25 cellular contexts compared by ENCODE assay signal in genomic region chr2:178267660-178268059, GRCh38.
A peak's percentile ranks its signal among the peaks of the same experiment; 100 is the strongest.
DNase-seq lines count a peak whose midpoint lies in the region; ATAC-seq, FAIRE-seq and TF ChIP-seq lines count a peak whose summit lies in the region.
"Had no signal": no experiment of that assay in that cellular context is flagged by ENCODE, and none has a peak within 500 bp of the region (broad histone marks: within the 10 kb centered on the region; RNA-seq: fewer than 3 reads in every experiment).

No MANE protein-coding gene starts in this region.

- BruUV-seq in A673 (replicated peaks; lab: Mats Ljungman, UMichigan) = no TSS peak
- no TSS peak for BruUV-seq in K562 (replicated peaks; lab: Mats Ljungman, UMichigan)

- no peak overlapping the region for H2AFZ ChIP-seq in K562 (ENCODE audit: low read depth, low read length)

- H3K79me2 ChIP-seq in K562 (ENCODE audit: control insufficient read depth, insufficient read depth, low read length) = no peaks in the 10 kb centered on the region

- no peak for ATAC-seq in K562
- ATAC-seq in GM21360 (IDR thresholded peaks at IDR 0.05; ENCODE audit: unreplicated experiment) = no peak
- ATAC-seq: A549, GM12878 had no signal

- TF ChIP-seq POLR2A in K562 (conservative IDR thresholded peaks at IDR 0.05) = no peak

- TF ChIP-seq RAD21 in K562 (CRISPR knock-in tag; conservative IDR thresholded peaks at IDR 0.05 in 1 of 2, IDR thresholded peaks at IDR 0.05 in 1 of 2) = no peak

- CTCF ChIA-PET in A673 (lab: Charles Lee) = no interaction called here
- CTCF ChIA-PET in HEK293T (lab: Yijun Ruan, JAX) = no interaction called here
- CTCF ChIA-PET in K562 (lab: Yijun Ruan, JAX; ENCODE audit: low intra/inter-chr PET ratio) = no interaction called here

- in situ Hi-C loops in K562 (cut with MboI) = no loop called here

- H3K27me3 ChIP-seq in A673 (replicated peaks; ENCODE audit: insufficient read depth, low read depth, low read length, poor library complexity) (no peaks in the 10 kb centered on the region), K562 (ENCODE audit: control insufficient read depth in 2 of 2, insufficient read depth in 2 of 2, low read length in 2 of 2) (no peaks in the 10 kb centered on the region)
- H3K27me3 ChIP-seq: BE2C, BLaER1 had no signal

- H3K4me3 ChIP-seq in A673 (ENCODE audit: low read depth, low read length, poor library complexity, severe bottlenecking) = no peak overlapping the region
- H3K4me3 ChIP-seq in K562 = no peak overlapping the region
- H3K4me3 ChIP-seq: A549, BLaER1, GM12878 had no signal

- H4K20me1 ChIP-seq in K562 (replicated peaks; ENCODE audit: control insufficient read depth, insufficient read depth, low read length) = 0 out of 2 replicates have a peak, but pooled peaks cover 5% of the 10 kb centered on the region
- H4K20me1 ChIP-seq: BLaER1 had no signal

- 69% methylated on average over 2 of the region's 2 CpGs for WGBS in K562 (ENCODE audit: insufficient coverage, low coverage, missing lambda C conversion rate)

- TF ChIP-seq CTCF in A673 (conservative IDR thresholded peaks at IDR 0.05; ENCODE audit: low read depth, low read length) (no peak), K562 (IDR thresholded peaks at IDR 0.05 in 2 of 3, conservative IDR thresholded peaks at IDR 0.05 in 1 of 3; ENCODE audit: insufficient read depth in 2 of 3, low read depth in 1 of 3, low read length in 3 of 3) (no peak)

- POLR2A ChIA-PET in A673 (lab: Charles Lee; ENCODE audit: low non-redundant PET) (interaction anchor here (0.5 kb wide), 1 partner anchor 68 kb away, joined by 5 read pairs; no protein-coding TSS in a partner anchor), HEK293T (lab: Yijun Ruan, JAX) (no interaction called here), K562 (lab: Yijun Ruan, JAX) (interaction anchor here (1.3 kb wide), 1 partner anchor 12 kb away, joined by 4 read pairs; no protein-coding TSS in a partner anchor)

- no peak for TF ChIP-seq EP300 in K562 (IDR thresholded peaks at IDR 0.05; ENCODE audit: low read length)

- intact Hi-C loops in A673 (cut with micrococcal nuclease; ENCODE audit: unreplicated experiment) (no loop called here), K562 (cut with micrococcal nuclease) (no loop called here)

- H3K9me1 ChIP-seq in K562 (ENCODE audit: control insufficient read depth, insufficient read depth, low read length) = no peaks in the 10 kb centered on the region

- H3K9me3 ChIP-seq in A673 (ENCODE audit: low read depth, low read length, poor library complexity, severe bottlenecking) (no peaks in the 10 kb centered on the region), K562 (replicated peaks; ENCODE audit: control insufficient read depth, insufficient read depth, low read depth, low read length) (no peaks in the 10 kb centered on the region)
- H3K9me3 ChIP-seq: A549, BE2C, BLaER1 had no signal

- H3K36me3 ChIP-seq in A673 (ENCODE audit: insufficient read depth, low read length, poor library complexity, severe bottlenecking) (no peaks in the 10 kb centered on the region), K562 (ENCODE audit: control insufficient read depth, insufficient read depth, low read length) (no peaks in the 10 kb centered on the region)
- H3K36me3 ChIP-seq: BE2C, BLaER1 had no signal

- H3K9ac ChIP-seq in K562 (ENCODE audit: insufficient read depth in 1 of 2, low read depth in 2 of 2, low read length in 2 of 2) = no peak overlapping the region
- H3K9ac ChIP-seq: BLaER1 had no signal

- DNase-seq in A673 (ENCODE audit: low spot score) (peak; percentile 33), HEK293T (ENCODE audit: extremely low spot score) (no peak), K562 (ENCODE audit: extremely low read depth in 1 of 4, low spot score in 3 of 4) (no peak), NCI-H2227 (lab: John Stamatoyannopoulos, UW; ENCODE audit: unreplicated experiment) (no peak), activated T-cell treated with anti-CD3 and anti-CD28 coated beads for 4 hours (no peak)
- DNase-seq: ACHN; BE2C; C1 segment of cervical spinal cord; CD4-positive, alpha-beta memory T cell; CD4-positive, CD25-positive, alpha-beta regulatory T cell; CD8-positive, alpha-beta memory T cell; COR-L47; DMS 273 treated with DMSO at 0.1 percent for 48 hours; DMS153; DMS53; DMS79; DND-41; EL; GDM1 had no signal

- no peak overlapping the region for H3K4me2 ChIP-seq in K562 (ENCODE audit: insufficient read depth, low read length)
- H3K4me2 ChIP-seq: A549, BLaER1 had no signal

- no peak for FAIRE-seq in K562 (lab: Jason Lieb, UNC)
- FAIRE-seq: A549, GM12878, GM12892, GM18507 had no signal

- H3K4me1 ChIP-seq in A673 (ENCODE audit: insufficient read depth, low read length, poor library complexity, severe bottlenecking) (peaks cover 24% of the 10 kb centered on the region), K562 (replicated peaks in 1 of 2; ENCODE audit: control insufficient read depth in 2 of 2, insufficient read depth in 2 of 2, low read length in 2 of 2) (peaks cover 15 to 40% of the 10 kb centered on the region in 2 experiments; a peak in 4 of 5 replicates)
- H3K4me1 ChIP-seq: A549, BE2C, BLaER1 had no signal

- no peak overlapping the region for H3K27ac ChIP-seq in A673 (ENCODE audit: low read depth, low read length, poor library complexity, severe bottlenecking)
- no peak overlapping the region for H3K27ac ChIP-seq in K562 (ENCODE audit: extremely low read depth, low read depth, low read length)
- H3K27ac ChIP-seq: A549, BLaER1 had no signal

TF ChIP-seq in HEK293T, 16 proteins besides CTCF, POLR2A, EP300 and RAD21:
- no peak for TF ChIP-seq FOXA1 (IDR thresholded peaks at IDR 0.05)
- TF ChIP-seq PKNOX1 (IDR thresholded peaks at IDR 0.05) = peak; percentile 54
- TF ChIP-seq SP1 (IDR thresholded peaks at IDR 0.05) = no peak
- TF ChIP-seq ARNT (IDR thresholded peaks at IDR 0.05) = no peak

TF ChIP-seq in K562, 482 proteins besides CTCF, POLR2A, EP300 and RAD21:
- TF ChIP-seq YY1 (IDR thresholded peaks at IDR 0.05; ENCODE audit: borderline replicate concordance in 1 of 3, control insufficient read depth in 1 of 3, extremely low read depth in 1 of 3, insufficient read depth in 3 of 3, insufficient read length in 1 of 3, insufficient replicate concordance in 2 of 3, low read depth in 1 of 3, low read length in 2 of 3) (no peak), ZNF512 (tag; IDR thresholded peaks at IDR 0.05) (0 out of 2 replicates have a peak, but pooled peaks have one; percentile 28), PKNOX1 (IDR thresholded peaks at IDR 0.05) (peak; percentile 76), MEIS2 (IDR thresholded peaks at IDR 0.05; ENCODE audit: partially characterized antibody) (peak; percentile 83), ZNF316 (IDR thresholded peaks at IDR 0.05) (peak; percentile 11; the same call in 1 of the 2 replicates), PBX2 (CRISPR knock-in tag; IDR thresholded peaks at IDR 0.05; ENCODE audit: low read depth) (no peak), PBX2 (tag; conservative IDR thresholded peaks at IDR 0.05; ENCODE audit: low read depth) (peak; percentile 59), ZNF639 (CRISPR knock-in tag; conservative IDR thresholded peaks at IDR 0.05 in 1 of 2, IDR thresholded peaks at IDR 0.05 in 1 of 2) (no peak)
